ENCODE assay signal across 19 cellular contexts in genomic region chr15:101694261-101694660, GRCh38. TPM values are rescaled to one million over a fixed set of nuclear protein-coding genes. Genes with fewer than 3 reads are reported as not detected.
DNase-seq lines count a peak whose midpoint lies in the region; ATAC-seq and TF ChIP-seq lines count a peak whose summit lies in the region.
"Had no signal": no experiment of that assay in that cellular context is flagged by ENCODE, and none has a peak within 500 bp of the region (broad histone marks: within the 10 kb centered on the region; RNA-seq: fewer than 3 reads in every experiment).

No MANE protein-coding gene starts in this region.

- TF ChIP-seq CTCF in heart right ventricle (IDR thresholded peaks at IDR 0.05) (no peak), WERI-Rb-1 (IDR thresholded peaks at IDR 0.05; ENCODE audit: low read depth, low read length) (peak; percentile 26; the same call in 1 of the 2 replicates), esophagus muscularis mucosa (IDR thresholded peaks at IDR 0.05) (no peak)

- 94 to 95% methylated on average over 2 of the region's 2 CpGs for WGBS in heart right ventricle, 2 donors
- 93% methylated on average over 2 of the region's 2 CpGs for WGBS in esophagus muscularis mucosa

- TF ChIP-seq EP300 in esophagus muscularis mucosa (IDR thresholded peaks at IDR 0.05): no peak

- intact Hi-C loops in cardiac septum (cut with DNase I) (no loop called here), heart right ventricle (cut with DNase I) (no loop called here), esophagus muscularis mucosa (cut with DNase I) (no loop called here)

- peak; percentile 58 for DNase-seq in cardiac septum (ENCODE audit: low spot score)
- no peak for DNase-seq in heart right ventricle
- DNase-seq in WERI-Rb-1: no peak
- peak; percentile 91 for DNase-seq in esophagus muscularis mucosa (ENCODE audit: extremely low spot score)
- no peak for DNase-seq in stimulated activated CD4-positive, alpha-beta T cell treated with anti-CD3 and anti-CD28 coated beads, Interleukin-2, amount 100 ng/mL, for 24 hours
- no peak for DNase-seq in glomerular visceral epithelial cell (ENCODE audit: extremely low spot score)
- DNase-seq: central memory CD4-positive, alpha-beta T cell; COR-L47; DND-41; GM23248; head of caudate nucleus; NCI-H1436; NCI-H2171; NCI-H69; right cardiac atrium had no signal

- ATAC-seq in heart right ventricle (no peak), HG02588 (IDR thresholded peaks at IDR 0.05; ENCODE audit: unreplicated experiment) (no peak), GM21786 (IDR thresholded peaks at IDR 0.05; ENCODE audit: unreplicated experiment) (no peak)
- ATAC-seq: right cardiac atrium had no signal

- H3K4me1 ChIP-seq in heart right ventricle: no peaks in the 10 kb centered on the region
- no peaks in the 10 kb centered on the region for H3K4me1 ChIP-seq in esophagus muscularis mucosa

- H3K4me3 ChIP-seq in heart right ventricle: no peak overlapping the region
- H3K4me3 ChIP-seq in WERI-Rb-1 (ENCODE audit: low read depth, low read length): no peak overlapping the region
- H3K4me3 ChIP-seq in esophagus muscularis mucosa: no peak overlapping the region
- H3K4me3 ChIP-seq: GM23248, lung, thoracic aorta had no signal

- H3K36me3 ChIP-seq in heart right ventricle: peaks cover 0 to 97% (median 26%) of the 10 kb centered on the region in 9 donors
- peaks cover 6% of the 10 kb centered on the region for H3K36me3 ChIP-seq in WERI-Rb-1
- H3K36me3 ChIP-seq in esophagus muscularis mucosa: peaks cover 22 to 93% (median 65%) of the 10 kb centered on the region in 4 donors

- no peaks in the 10 kb centered on the region for H3K9me3 ChIP-seq in heart right ventricle
- H3K9me3 ChIP-seq in WERI-Rb-1 (ENCODE audit: severe bottlenecking): no peaks in the 10 kb centered on the region
- no peaks in the 10 kb centered on the region for H3K9me3 ChIP-seq in esophagus muscularis mucosa
- H3K9me3 ChIP-seq: thoracic aorta had no signal

- no peaks in the 10 kb centered on the region for H3K27me3 ChIP-seq in heart right ventricle
- no peaks in the 10 kb centered on the region for H3K27me3 ChIP-seq in WERI-Rb-1 (ENCODE audit: insufficient read depth, low read depth, severe bottlenecking)
- no peaks in the 10 kb centered on the region for H3K27me3 ChIP-seq in esophagus muscularis mucosa

- no peak for TF ChIP-seq POLR2A in esophagus muscularis mucosa (IDR thresholded peaks at IDR 0.05; ENCODE audit: low read depth)

- no peak overlapping the region for H3K27ac ChIP-seq in heart right ventricle
- H3K27ac ChIP-seq in WERI-Rb-1: no peak overlapping the region
- no peak overlapping the region for H3K27ac ChIP-seq in esophagus muscularis mucosa (replicated peaks in 1 of 4)
- H3K27ac ChIP-seq: GM23248, thoracic aorta had no signal

RNA-seq across cellular contexts. Expression of gene TARS3, which starts 30.0 kb away (rescaled TPM):
- 27.3 TPM for total RNA-seq in cardiac septum
- total RNA-seq in heart right ventricle: 10 to 100 TPM; 26.0 to 42.5 (median 36.2) TPM
- polyA plus RNA-seq in heart right ventricle: 10 to 100 TPM in 1 of 2 donors, 1 to 10 TPM in 1; 8.1 to 17.0 TPM
- 10 to 100 TPM; 16.7 to 26.6 (median 23.5) TPM for total RNA-seq in esophagus muscularis mucosa

RNA-seq across cellular contexts. Expression of gene TM2D3, which starts 42.1 kb away (rescaled TPM):
- 45.0 TPM for total RNA-seq in cardiac septum
- total RNA-seq in heart right ventricle: 10 to 100 TPM; 38.2 to 61.6 (median 49.5) TPM
- polyA plus RNA-seq in heart right ventricle: 10 to 100 TPM; 52.2 to 52.3 TPM
- total RNA-seq in esophagus muscularis mucosa: 10 to 100 TPM; 35.5 to 50.5 (median 40.5) TPM

Comparison
In these comparisons a context has a peak if more than half of its experiments do, and no peak if none do; other contexts are left out.
1. DNase-seq: peak in cardiac septum (single experiment) and esophagus muscularis mucosa (single experiment); none in heart right ventricle (0 of 2), WERI-Rb-1 (single experiment), stimulated activated CD4-positive, alpha-beta T cell treated with anti-CD3 and anti-CD28 coated beads, Interleukin-2, amount 100 ng/mL, for 24 hours (0 of 2) and glomerular visceral epithelial cell (single experiment).